29 cellular contexts compared by ENCODE assay signal in the genomic region with DNA sequence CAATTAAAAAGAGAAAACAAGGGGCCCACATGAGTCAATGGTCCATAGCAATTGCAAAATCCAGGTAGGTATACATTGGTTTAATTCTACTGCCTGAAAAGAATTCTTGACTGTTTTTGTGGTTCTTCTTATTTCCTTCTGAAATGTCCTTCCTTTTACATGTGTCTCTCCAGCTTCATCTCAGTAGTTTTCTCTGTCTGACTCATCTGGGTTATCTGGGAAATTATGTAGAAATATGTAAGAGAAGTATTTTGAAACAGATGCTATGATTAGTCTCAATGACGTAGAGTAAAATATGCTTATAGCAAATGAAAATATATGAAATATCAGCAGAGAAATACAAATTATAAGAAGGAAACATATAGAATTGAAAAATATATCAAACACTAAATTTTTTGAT.
"Had no signal": no experiment of that assay in that cellular context is flagged by ENCODE, and none has a peak within 500 bp of the region (broad histone marks: within the 10 kb centered on the region; RNA-seq: fewer than 3 reads in every experiment).

No MANE protein-coding gene starts in this region.

- H3K36me3 ChIP-seq: colonic mucosa, pancreas, prostate gland, stomach, thyroid gland had no signal

- H3K4me1 ChIP-seq: colonic mucosa, pancreas, prostate gland, stomach, thyroid gland had no signal

- ATAC-seq: left colon; pancreas; stimulated activated naive B cell treated with anti-CD40 and anti-IgM and Interleukin-4, amounts not matched to agents 10 μg/mL and 1 μg/mL and 100 μg/mL, for 72 hours had no signal

- H3K27me3 ChIP-seq: colonic mucosa, dorsolateral prefrontal cortex, pancreas, stomach, thyroid gland had no signal

- DNase-seq: activated CD4-positive, alpha-beta T cell treated with anti-CD3 and anti-CD28 coated beads for 48 hours; activated CD4-positive, alpha-beta T cell treated with anti-CD3 and anti-CD28 coated beads, Interleukin-2, amount 50 U/mL, for 48 hours; activated CD8-positive, alpha-beta memory T cell treated with anti-CD3 and anti-CD28 coated beads for 24 hours; activated effector memory CD4-positive, alpha-beta T cell treated with Interleukin-2 at 50 U/mL for 16 hours; activated naive CD4-positive, alpha-beta T cell treated with anti-CD3 and anti-CD28 coated beads for 36 hours; activated naive CD8-positive, alpha-beta T cell treated with anti-CD3 and anti-CD28 coated beads for 36 hours; amniotic stem cell; colonic mucosa; dorsolateral prefrontal cortex; effector memory CD4-positive, alpha-beta T cell; erythroblast; foreskin fibroblast; head of caudate nucleus; hippocampal formation; kidney; left colon; naive B cell; nucleus accumbens; pancreas; retina; stimulated activated CD4-positive, alpha-beta T cell treated with anti-CD3 and anti-CD28 coated beads, Interleukin-15, amount 100 ng/mL, for 24 hours; stimulated activated CD4-positive, alpha-beta T cell treated with anti-CD3 and anti-CD28 coated beads, Interleukin-2, amount 100 ng/mL, for 24 hours; stimulated activated naive B cell treated with anti-CD40 and anti-IgM and Interleukin-4, amounts not matched to agents 10 μg/mL and 1 μg/mL and 100 μg/mL, for 72 hours; stomach; T-helper 9 cell; thyroid gland had no signal

- H3K9me3 ChIP-seq: colonic mucosa, pancreas, prostate gland, stomach, thyroid gland had no signal

- H3K4me3 ChIP-seq: colonic mucosa, dorsolateral prefrontal cortex, pancreas, prostate gland, smooth muscle cell, stomach, thyroid gland had no signal

- FAIRE-seq: pancreas had no signal

- H3K27ac ChIP-seq: colonic mucosa, dorsolateral prefrontal cortex, pancreas, prostate gland, stomach, thyroid gland, VCaP had no signal
